18 cellular contexts compared by ENCODE assay signal in the genomic region with DNA sequence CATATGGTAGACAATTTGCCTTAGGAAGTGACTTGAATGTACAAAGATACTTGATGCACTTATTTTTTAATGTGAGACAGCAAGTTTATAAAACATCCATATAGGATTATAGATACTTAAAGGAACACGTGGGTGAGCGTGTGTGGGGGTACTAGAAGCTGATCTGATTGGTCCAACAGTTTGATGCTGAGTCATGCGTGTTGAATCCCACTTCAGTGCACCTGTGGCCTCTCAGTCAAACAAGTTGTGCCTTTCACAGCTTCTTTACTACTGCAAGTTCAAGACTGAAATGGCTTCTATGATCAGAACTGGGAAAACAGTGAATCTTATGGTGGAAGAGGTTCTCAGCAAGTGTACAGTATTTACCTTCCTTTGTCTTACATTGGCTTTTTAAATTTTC.
DNase-seq lines count a peak whose midpoint lies in the region; ATAC-seq, FAIRE-seq and TF ChIP-seq lines count a peak whose summit lies in the region.
"Had no signal": no experiment of that assay in that cellular context is flagged by ENCODE, and none has a peak within 500 bp of the region (broad histone marks: within the 10 kb centered on the region; RNA-seq: fewer than 3 reads in every experiment).

No MANE protein-coding gene starts in this region.

- in situ Hi-C loops in GM23248 (cut with MboI), result no loop called here
- in situ Hi-C loops in IMR-90 (cut with MboI; ENCODE audit: low sequenced_read_pairs), result no loop called here

- H3K79me2 ChIP-seq in GM23248 (ENCODE audit: insufficient read depth), result peaks cover 17% of the 10 kb centered on the region
- H3K79me2 ChIP-seq in astrocyte (ENCODE audit: insufficient read depth, low read length), result peaks cover 34% of the 10 kb centered on the region
- peaks cover 19% of the 10 kb centered on the region for H3K79me2 ChIP-seq in osteoblast (ENCODE audit: insufficient read depth, low read length)

- H3K27ac Mint-ChIP-seq in astrocyte (ENCODE audit: unreplicated experiment), result peak overlapping the region; percentile 34
- no peak overlapping the region for H3K27ac Mint-ChIP-seq in WTC11
- H3K27ac Mint-ChIP-seq: B cell; CD4-positive, CD25-positive, alpha-beta regulatory T cell had no signal

- intact Hi-C loops in IMR-90 (cut with micrococcal nuclease), result loop anchor here (5.0 kb wide), 1 partner anchor 74 kb away; no protein-coding TSS in a partner anchor

- peak overlapping the region; percentile 61; the same call in 1 of the 2 replicates for H2BK20ac ChIP-seq in IMR-90 (ENCODE audit: low read depth, low read length)

- peaks cover 27% of the 10 kb centered on the region for H3K9me1 ChIP-seq in IMR-90 (ENCODE audit: insufficient read depth, low read length)

- peak overlapping the region; percentile 84 for H2BK5ac ChIP-seq in IMR-90 (ENCODE audit: low read depth, low read length, poor library complexity, severe bottlenecking)

- H3K9me2 ChIP-seq in GM23248 (ENCODE audit: insufficient read depth), result no peaks in the 10 kb centered on the region

- 77 to 85% methylated on average over 3 of the region's 3 CpGs for WGBS in GM23248 (ENCODE audit: low coverage in 1 of 2, low lambda C conversion rate in 2 of 2, missing lambda C conversion rate in 2 of 2), 2 experiments
- 80% methylated on average over 1 of the region's 3 CpGs; no CpG with 5 or more reads in 1 of the 2 experiments for WGBS in IMR-90 (ENCODE audit: extremely low coverage in 2 of 2, insufficient read length in 1 of 2), 2 experiments

- H3K4me1 ChIP-seq in GM23248 (ENCODE audit: insufficient read depth) (peaks cover 44% of the 10 kb centered on the region), IMR-90 (ENCODE audit: control insufficient read depth, insufficient read depth, low read length) (peaks cover 19% of the 10 kb centered on the region), astrocyte (ENCODE audit: insufficient read depth, low read length) (peaks cover 49% of the 10 kb centered on the region), osteoblast (ENCODE audit: insufficient read depth, low read length) (peaks cover 40% of the 10 kb centered on the region)

- dilution Hi-C loops in IMR-90 (cut with HindIII; ENCODE audit: low sequenced_read_pairs, unreplicated experiment), result no loop called here

- H4K5ac ChIP-seq in IMR-90 (ENCODE audit: low read depth, low read length), result peak overlapping the region; percentile 54; the same call in 1 of the 2 replicates

- H2BK15ac ChIP-seq in IMR-90 (ENCODE audit: low read depth, low read length), result peak overlapping the region; percentile 52; the same call in 1 of the 3 replicates

- H3K9ac ChIP-seq in GM23248 (no peak overlapping the region), IMR-90 (ENCODE audit: low read depth, low read length) (no peak overlapping the region), astrocyte (ENCODE audit: low read length) (no peak overlapping the region)
- H3K9ac ChIP-seq: KMS-11 had no signal

- CTCF ChIA-PET in IMR-90 (lab: Yijun Ruan, JAX), result no interaction called here
- CTCF ChIA-PET in WTC11 (lab: Charles Lee), result no interaction called here

- H3K27me3 Mint-ChIP-seq in astrocyte (ENCODE audit: low read depth, unreplicated experiment), result no peaks in the 10 kb centered on the region
- H3K27me3 Mint-ChIP-seq in WTC11 (ENCODE audit: low read depth), result no peaks in the 10 kb centered on the region
- H3K27me3 Mint-ChIP-seq: B cell; CD4-positive, CD25-positive, alpha-beta regulatory T cell had no signal

- H3K4ac ChIP-seq in IMR-90 (ENCODE audit: low read depth, low read length), result peak overlapping the region; percentile 71

- POLR2A ChIA-PET in IMR-90 (lab: Charles Lee; ENCODE audit: unreplicated experiment) (no interaction called here), WTC11 (lab: Charles Lee) (no interaction called here)

- TF ChIP-seq POLR2A in IMR-90 (IDR thresholded peaks at IDR 0.05; ENCODE audit: low read depth, low read length), result no peak

- peak overlapping the region; percentile 37; the same call in 1 of the 2 replicates for H2AK5ac ChIP-seq in IMR-90 (ENCODE audit: low read depth, low read length)

- H3K9me3 Mint-ChIP-seq in astrocyte (ENCODE audit: unreplicated experiment) (no peaks in the 10 kb centered on the region), WTC11 (no peaks in the 10 kb centered on the region)
- H3K9me3 Mint-ChIP-seq: CD4-positive, CD25-positive, alpha-beta regulatory T cell had no signal

- H3K27ac ChIP-seq in GM23248 (0 out of 2 replicates have a peak overlapping the region, but pooled peaks have one; percentile 2), IMR-90 (ENCODE audit: insufficient read depth, low read length) (peak overlapping the region; percentile 35; the same call in 1 of the 2 replicates), astrocyte (ENCODE audit: low read depth, low read length) (peak overlapping the region; percentile 37), osteoblast (ENCODE audit: low read depth, low read length) (peak overlapping the region; percentile 10)
- H3K27ac ChIP-seq: KMS-11, RWPE1 had no signal

- ATAC-seq in IMR-90 (ENCODE audit: low read depth) (no peak), WTC11 (no peak), GM21390 (IDR thresholded peaks at IDR 0.05; ENCODE audit: unreplicated experiment) (no peak)
- ATAC-seq: PC-3 had no signal

- DNase-seq in GM23248, result no peak
- no peak for DNase-seq in IMR-90
- DNase-seq in astrocyte (ENCODE audit: low read depth), result no peak
- no peak for DNase-seq in osteoblast (ENCODE audit: insufficient read length, low spot score, missing footprints)
- DNase-seq in WTC11 (ENCODE audit: low spot score), result no peak
- no peak for DNase-seq in hippocampal formation (lab: John Stamatoyannopoulos, UW)
- DNase-seq: CD4-positive, CD25-positive, alpha-beta regulatory T cell; DMS79 treated with DMSO at 0.1 percent for 48 hours; MM.1S; NCI-H1105; NCI-H1694; NCI-H2107; NCI-H345; PC-3 had no signal

- peaks cover 7 to 60% of the 10 kb centered on the region in 2 experiments for H3K79me1 ChIP-seq in IMR-90 (ENCODE audit: low read depth in 1 of 2, low read length in 2 of 2)

- no peak for TF ChIP-seq RAD21 in IMR-90 (IDR thresholded peaks at IDR 0.05; ENCODE audit: low read length)

- no peak overlapping the region for H3K56ac ChIP-seq in IMR-90 (ENCODE audit: extremely low read depth, insufficient read depth, low read length)

- no peak for TF ChIP-seq CTCF in IMR-90 (conservative IDR thresholded peaks at IDR 0.05; ENCODE audit: low read depth, low read length)
- TF ChIP-seq CTCF in astrocyte (IDR thresholded peaks at IDR 0.05; ENCODE audit: insufficient read depth, low read depth, low read length), result no peak
- no peak for TF ChIP-seq CTCF in osteoblast (IDR thresholded peaks at IDR 0.05; ENCODE audit: extremely low read depth, low read depth, low read length)
- no peak for TF ChIP-seq CTCF in WTC11 (IDR thresholded peaks at IDR 0.05)

- H4K20me1 ChIP-seq in GM23248 (ENCODE audit: insufficient read depth) (no peaks in the 10 kb centered on the region), IMR-90 (ENCODE audit: insufficient read depth, low read length) (no peaks in the 10 kb centered on the region), astrocyte (ENCODE audit: insufficient read depth, low read length) (peaks cover 27% of the 10 kb centered on the region), osteoblast (ENCODE audit: insufficient read depth, low read length) (no peaks in the 10 kb centered on the region)

- H3K14ac ChIP-seq in IMR-90 (replicated peaks; ENCODE audit: low read depth, low read length), result peak overlapping the region; percentile 20; the same call in 1 of the 2 replicates

- H3K36me3 Mint-ChIP-seq in astrocyte (ENCODE audit: low read depth, unreplicated experiment), result peaks cover 44% of the 10 kb centered on the region
- peaks cover 37% of the 10 kb centered on the region for H3K36me3 Mint-ChIP-seq in WTC11

- H3K18ac ChIP-seq in IMR-90 (ENCODE audit: low read depth, low read length), result 0 out of 2 replicates have a peak overlapping the region, but pooled peaks have one; percentile 57

- no peaks in the 10 kb centered on the region for H3K9me3 ChIP-seq in GM23248 (ENCODE audit: low read depth)
- H3K9me3 ChIP-seq in IMR-90 (ENCODE audit: control insufficient read depth, insufficient read depth, low read length), result no peaks in the 10 kb centered on the region
- H3K9me3 ChIP-seq in astrocyte (ENCODE audit: insufficient read depth, low read depth, low read length), result no peaks in the 10 kb centered on the region
- H3K9me3 ChIP-seq in osteoblast (ENCODE audit: low read depth, low read length), result no peaks in the 10 kb centered on the region

- H4K91ac ChIP-seq in IMR-90 (ENCODE audit: insufficient read depth, low read depth, low read length), result peak overlapping the region; percentile 19; the same call in 1 of the 2 replicates

- no TSS peak for BruUV-seq in IMR-90 (replicated peaks; lab: Mats Ljungman, UMichigan)

- peak overlapping the region in 1 of 2 experiments; percentile 26; a peak in 1 of 4 replicates for H4K8ac ChIP-seq in IMR-90 (ENCODE audit: low read depth in 2 of 2, low read length in 2 of 2)

- peak overlapping the region; percentile 50; the same call in 1 of the 2 replicates for H2BK120ac ChIP-seq in IMR-90 (ENCODE audit: low read depth, low read length)

- H2AK9ac ChIP-seq in IMR-90 (replicated peaks; ENCODE audit: low read depth, low read length, poor library complexity), result no peak overlapping the region

- H3K27me3 ChIP-seq in GM23248 (replicated peaks; ENCODE audit: insufficient read depth) (no peaks in the 10 kb centered on the region), IMR-90 (ENCODE audit: control insufficient read depth, insufficient read depth, low read length) (no peaks in the 10 kb centered on the region), astrocyte (ENCODE audit: insufficient read depth, low read length) (no peaks in the 10 kb centered on the region), osteoblast (ENCODE audit: insufficient read depth, low read length) (no peaks in the 10 kb centered on the region)

- FAIRE-seq in astrocyte (lab: Jason Lieb, UNC), result no peak

- H3K4me2 ChIP-seq in GM23248 (ENCODE audit: unreplicated experiment), result no peak overlapping the region
- H3K4me2 ChIP-seq in IMR-90 (ENCODE audit: low read depth, low read length), result no peak overlapping the region
- no peak overlapping the region for H3K4me2 ChIP-seq in astrocyte (ENCODE audit: low read length)
- no peak overlapping the region for H3K4me2 ChIP-seq in osteoblast (ENCODE audit: insufficient read depth, low read length)
- H3K4me2 ChIP-seq: KMS-11 had no signal

- H3K23ac ChIP-seq in IMR-90 (ENCODE audit: low read depth, low read length), result 0 out of 2 replicates have a peak overlapping the region, but pooled peaks have one; percentile 19

- peaks cover 68% of the 10 kb centered on the region for H3K36me3 ChIP-seq in GM23248 (ENCODE audit: low read depth)
- H3K36me3 ChIP-seq in IMR-90 (ENCODE audit: control insufficient read depth, insufficient read depth, low read length), result peaks cover 27% of the 10 kb centered on the region
- peaks cover 49% of the 10 kb centered on the region for H3K36me3 ChIP-seq in astrocyte (ENCODE audit: insufficient read depth, low read length)
- H3K36me3 ChIP-seq in osteoblast (ENCODE audit: insufficient read depth, low read length), result peaks cover 71% of the 10 kb centered on the region

- peaks cover 88% of the 10 kb centered on the region for H3F3A ChIP-seq in GM23248 (ENCODE audit: insufficient read depth)

- peaks cover 66% of the 10 kb centered on the region for H3K4me1 Mint-ChIP-seq in astrocyte (ENCODE audit: low read depth, unreplicated experiment)
- peaks cover 46% of the 10 kb centered on the region for H3K4me1 Mint-ChIP-seq in WTC11
- H3K4me1 Mint-ChIP-seq: B cell had no signal

- no peak overlapping the region for H3K4me3 ChIP-seq in GM23248
- H3K4me3 ChIP-seq in IMR-90 (ENCODE audit: insufficient read depth, low read depth, low read length), result no peak overlapping the region
- H3K4me3 ChIP-seq in astrocyte (ENCODE audit: insufficient read depth, low read depth, low read length), result no peak overlapping the region
- H3K4me3 ChIP-seq in osteoblast (ENCODE audit: insufficient read depth, low read length), result no peak overlapping the region

- H3K4me3 Mint-ChIP-seq in astrocyte (ENCODE audit: unreplicated experiment), result no peak overlapping the region
- H3K4me3 Mint-ChIP-seq in WTC11, result no peak overlapping the region
- H3K4me3 Mint-ChIP-seq: B cell; CD4-positive, CD25-positive, alpha-beta regulatory T cell had no signal

- no peak overlapping the region for H2AFZ ChIP-seq in GM23248
- no peak overlapping the region for H2AFZ ChIP-seq in IMR-90 (replicated peaks; ENCODE audit: low read length, poor library complexity)
- no peak overlapping the region for H2AFZ ChIP-seq in astrocyte (ENCODE audit: low read depth, low read length)
- no peak overlapping the region for H2AFZ ChIP-seq in osteoblast (ENCODE audit: low read length)
